11 cellular contexts compared by ENCODE assay signal in the genomic region with DNA sequence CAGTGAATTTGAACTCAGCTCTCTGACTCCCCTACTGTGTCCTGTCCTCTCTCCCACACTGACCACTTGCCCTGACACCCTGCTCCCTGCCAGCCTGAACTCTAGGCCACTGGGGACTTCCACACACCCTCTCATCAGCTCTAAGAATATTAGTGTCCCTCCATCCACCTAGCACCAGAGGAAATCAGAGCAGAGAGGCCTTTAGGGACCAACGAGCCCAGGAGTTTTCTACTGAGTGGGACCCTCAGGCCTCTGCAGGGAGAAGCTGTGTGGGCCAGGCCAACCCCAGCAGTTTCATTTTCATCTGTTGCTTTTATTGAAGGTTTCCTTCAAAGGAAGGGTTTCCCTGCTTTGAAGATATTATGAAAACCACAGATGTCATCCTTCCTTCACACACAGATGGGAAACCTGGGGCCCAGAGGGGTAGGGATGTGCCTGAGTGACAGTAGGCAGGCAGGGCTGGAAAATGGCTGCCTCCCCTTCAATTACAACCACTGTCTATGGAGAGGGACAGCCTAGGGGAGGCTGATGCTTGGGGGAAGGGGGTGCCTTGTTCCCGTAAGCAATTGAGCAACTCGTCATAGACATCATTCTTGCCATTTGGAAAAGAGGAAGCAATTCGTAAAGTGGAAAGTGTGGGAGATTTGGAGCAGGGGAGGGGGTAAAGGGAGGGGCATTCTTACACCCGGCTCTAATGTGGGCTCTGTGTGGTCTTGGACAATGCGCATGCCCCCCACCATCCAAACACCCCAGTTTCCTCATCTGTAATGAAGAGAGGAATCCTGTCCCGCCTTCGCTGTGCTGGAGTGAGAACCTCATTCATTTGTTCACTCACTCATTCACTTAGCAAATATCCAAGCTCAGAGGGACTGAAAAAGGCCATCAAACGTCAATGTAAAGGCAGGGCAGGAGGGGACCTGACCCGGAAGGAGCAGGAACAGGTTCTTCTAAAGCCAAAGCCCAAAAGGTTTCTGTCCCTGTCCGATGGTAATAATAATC. TPM values are rescaled to one million over a fixed set of nuclear protein-coding genes. Genes with fewer than 3 reads are reported as not detected.
DNase-seq lines count a peak whose midpoint lies in the region; ATAC-seq and TF ChIP-seq lines count a peak whose summit lies in the region.
"Had no signal": no experiment of that assay in that cellular context is flagged by ENCODE, and none has a peak within 500 bp of the region (broad histone marks: within the 10 kb centered on the region; RNA-seq: fewer than 3 reads in every experiment).

No MANE protein-coding gene starts in this region.

- H3K9ac ChIP-seq in BLaER1 (peak overlapping the region; percentile 20; the same call in 1 of the 2 replicates), Loucy (ENCODE audit: low read depth, low read length, poor library complexity, severe bottlenecking) (peak overlapping the region; percentile 41), neural progenitor cell (no peak overlapping the region)

- peaks cover 31% of the 10 kb centered on the region for H3K36me3 Mint-ChIP-seq in activated naive CD8-positive, alpha-beta T cell treated with anti-CD3 and anti-CD28 coated beads, Interleukin-2, amount 10 ng/mL, durations not matched to agents 7 days and 5 days
- peaks cover 1% of the 10 kb centered on the region for H3K36me3 Mint-ChIP-seq in neural progenitor cell

- H3K4me1 Mint-ChIP-seq in activated naive CD8-positive, alpha-beta T cell treated with anti-CD3 and anti-CD28 coated beads, Interleukin-2, amount 10 ng/mL, durations not matched to agents 7 days and 5 days, result peaks cover 86% of the 10 kb centered on the region
- H3K4me1 Mint-ChIP-seq in neural progenitor cell, result peaks cover 15% of the 10 kb centered on the region

- H3K79me2 ChIP-seq in Loucy (ENCODE audit: insufficient read depth, low read length) (peaks cover 75% of the 10 kb centered on the region), neural progenitor cell (ENCODE audit: low read depth) (no peaks in the 10 kb centered on the region)

- peak overlapping the region; percentile 89 for H3K4me2 ChIP-seq in BLaER1
- peak overlapping the region; percentile 90 for H3K4me2 ChIP-seq in Loucy (ENCODE audit: low read depth, low read length, poor library complexity, severe bottlenecking)
- H3K4me2 ChIP-seq in neural progenitor cell, result no peak overlapping the region

- POLR2A ChIA-PET in activated naive CD8-positive, alpha-beta T cell treated with anti-CD3 and anti-CD28 coated beads, Interleukin-2, amount 10 ng/mL, durations not matched to agents 7 days and 5 days (lab: Charles Lee), result interaction anchor here (1.0 to 1.5 kb wide), 5 partner anchors 8 to 50 kb away, joined by 3 to 18 read pairs (median 4); partner anchors contain the start of gene CLTA

- H3K36me3 ChIP-seq in BLaER1 (peaks cover 10% of the 10 kb centered on the region; the same call in 1 of the 2 replicates), Loucy (ENCODE audit: insufficient read depth, low read length) (no peaks in the 10 kb centered on the region), neural progenitor cell (no peaks in the 10 kb centered on the region)

- no peak for TF ChIP-seq CTCF in Loucy (conservative IDR thresholded peaks at IDR 0.05; ENCODE audit: low read length)
- no peak for TF ChIP-seq CTCF in neural progenitor cell (IDR thresholded peaks at IDR 0.05)

- H3K27me3 ChIP-seq in BLaER1 (no peaks in the 10 kb centered on the region), Loucy (ENCODE audit: insufficient read depth, low read length, poor library complexity, severe bottlenecking) (no peaks in the 10 kb centered on the region), neural progenitor cell (peaks cover 37% of the 10 kb centered on the region)

- H3K4me3 ChIP-seq in BLaER1 (0 out of 2 replicates have a peak overlapping the region, but pooled peaks have one; percentile 4), Loucy (ENCODE audit: low read length, poor library complexity, severe bottlenecking) (peak overlapping the region; percentile 57), neural progenitor cell (no peak overlapping the region)
- H3K4me3 ChIP-seq: mucosa of descending colon, SK-N-MC had no signal

- ATAC-seq in activated naive CD8-positive, alpha-beta T cell treated with anti-CD3 and anti-CD28 coated beads, Interleukin-2, amount 10 ng/mL, durations not matched to agents 7 days and 5 days (ENCODE audit: low read depth), result peak; percentile 8
- ATAC-seq in HG02870 (IDR thresholded peaks at IDR 0.05; ENCODE audit: unreplicated experiment), result no peak
- ATAC-seq: mucosa of descending colon had no signal

- DNase-seq in activated naive CD8-positive, alpha-beta T cell treated with anti-CD3 and anti-CD28 coated beads, Interleukin-2, amount 10 ng/mL, durations not matched to agents 7 days and 5 days, result no peak
- DNase-seq in neural progenitor cell (ENCODE audit: low spot score) (no peak), 8988T (no peak), RPMI8226 (no peak), NCI-H345 (lab: John Stamatoyannopoulos, UW) (no peak)
- DNase-seq: mucosa of descending colon, NCI-H1105 treated with DMSO at 0.1 percent for 48 hours had no signal

- H4K20me1 ChIP-seq in BLaER1, result no peaks in the 10 kb centered on the region
- peaks cover 9% of the 10 kb centered on the region for H4K20me1 ChIP-seq in Loucy (ENCODE audit: insufficient read depth, low read length, poor library complexity, severe bottlenecking)
- no peaks in the 10 kb centered on the region for H4K20me1 ChIP-seq in neural progenitor cell (ENCODE audit: low read depth)

- H2AFZ ChIP-seq in Loucy (ENCODE audit: low read length), result no peak overlapping the region
- no peak overlapping the region for H2AFZ ChIP-seq in neural progenitor cell (replicated peaks)

- no peaks in the 10 kb centered on the region for H3F3A ChIP-seq in Loucy (ENCODE audit: low read depth)
- H3F3A ChIP-seq in neural progenitor cell (ENCODE audit: low read depth), result peaks cover 9% of the 10 kb centered on the region

- H3K27me3 Mint-ChIP-seq in activated naive CD8-positive, alpha-beta T cell treated with anti-CD3 and anti-CD28 coated beads, Interleukin-2, amount 10 ng/mL, durations not matched to agents 7 days and 5 days, result peaks cover 7% of the 10 kb centered on the region
- H3K27me3 Mint-ChIP-seq in neural progenitor cell (ENCODE audit: insufficient read depth, low read depth), result peaks cover 34% of the 10 kb centered on the region

- H3K9me2 ChIP-seq in Loucy (replicated peaks; ENCODE audit: low read depth, low read length), result no peaks in the 10 kb centered on the region

- peak overlapping the region; percentile 96 for H3K4me3 Mint-ChIP-seq in activated naive CD8-positive, alpha-beta T cell treated with anti-CD3 and anti-CD28 coated beads, Interleukin-2, amount 10 ng/mL, durations not matched to agents 7 days and 5 days
- no peak overlapping the region for H3K4me3 Mint-ChIP-seq in neural progenitor cell

- peaks cover 4% of the 10 kb centered on the region for H3K9me3 ChIP-seq in BLaER1
- no peaks in the 10 kb centered on the region for H3K9me3 ChIP-seq in Loucy (ENCODE audit: insufficient read depth, low read depth, low read length)
- no peaks in the 10 kb centered on the region for H3K9me3 ChIP-seq in neural progenitor cell (ENCODE audit: low read depth)
- H3K9me3 ChIP-seq: mucosa of descending colon had no signal

- H3K9me3 Mint-ChIP-seq in activated naive CD8-positive, alpha-beta T cell treated with anti-CD3 and anti-CD28 coated beads, Interleukin-2, amount 10 ng/mL, durations not matched to agents 7 days and 5 days, result peaks cover 1% of the 10 kb centered on the region
- H3K9me3 Mint-ChIP-seq in neural progenitor cell, result peaks cover 5% of the 10 kb centered on the region

- H3K27ac ChIP-seq in BLaER1 (peak overlapping the region; percentile 62), neural progenitor cell (no peak overlapping the region)
- H3K27ac ChIP-seq: SK-N-MC had no signal

- H3K4me1 ChIP-seq in BLaER1 (peaks cover 89% of the 10 kb centered on the region), Loucy (ENCODE audit: insufficient read depth, low read length, poor library complexity, severe bottlenecking) (peaks cover 87% of the 10 kb centered on the region), neural progenitor cell (peaks cover 15% of the 10 kb centered on the region)

- H3K27ac Mint-ChIP-seq in activated naive CD8-positive, alpha-beta T cell treated with anti-CD3 and anti-CD28 coated beads, Interleukin-2, amount 10 ng/mL, durations not matched to agents 7 days and 5 days, result peak overlapping the region; percentile 85
- peak overlapping the region; percentile 50 for H3K27ac Mint-ChIP-seq in neural progenitor cell

RNA-seq across cellular contexts. Expression of gene GLIPR2, which starts 3.9 kb away (rescaled TPM):
- total RNA-seq in activated naive CD8-positive, alpha-beta T cell treated with anti-CD3 and anti-CD28 coated beads, Interleukin-2, amount 10 ng/mL, durations not matched to agents 7 days and 5 days, result 10 to 100 TPM; 56.5 to 58.1 TPM
- 12.4 and 17.4 TPM in 2 replicates for total RNA-seq in neural progenitor cell (ENCODE audit: low replicate concordance)

RNA-seq across cellular contexts. Expression of gene CCIN, which starts 28.8 kb away (rescaled TPM):
- under 1 TPM; 0.14 to 0.26 TPM for total RNA-seq in activated naive CD8-positive, alpha-beta T cell treated with anti-CD3 and anti-CD28 coated beads, Interleukin-2, amount 10 ng/mL, durations not matched to agents 7 days and 5 days
- total RNA-seq in neural progenitor cell (ENCODE audit: low replicate concordance), result not detected in 2 replicates

RNA-seq across cellular contexts. Expression of gene CLTA, which starts 50.3 kb away (rescaled TPM):
- total RNA-seq in activated naive CD8-positive, alpha-beta T cell treated with anti-CD3 and anti-CD28 coated beads, Interleukin-2, amount 10 ng/mL, durations not matched to agents 7 days and 5 days, result 100 to 1,000 TPM; 119 to 123 TPM
- total RNA-seq in neural progenitor cell (ENCODE audit: low replicate concordance), result 199 and 203 TPM in 2 replicates
